Comparison of ENCODE assay signal across 21 cellular contexts in the genomic region with DNA sequence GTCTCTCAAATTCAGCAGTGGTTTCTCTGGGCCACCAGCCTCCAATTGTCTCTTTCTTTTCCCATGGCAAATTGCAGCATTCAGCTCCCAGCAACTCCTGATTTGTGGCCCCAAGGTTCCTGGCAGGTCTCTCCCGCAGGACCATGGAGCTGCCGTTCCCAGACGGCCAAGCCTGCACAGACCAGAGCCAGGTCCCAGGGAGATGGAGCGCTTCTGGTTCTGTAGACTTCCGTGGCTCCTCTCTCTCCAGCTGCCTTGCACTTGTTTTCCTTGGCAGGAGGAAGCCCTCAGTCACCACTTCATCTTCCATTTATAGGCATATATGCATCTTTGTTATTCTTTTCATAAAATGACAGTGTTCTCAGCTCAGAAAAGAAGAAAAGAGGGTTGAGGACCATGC. TPM values are rescaled to one million over a fixed set of nuclear protein-coding genes. Genes with fewer than 3 reads are reported as not detected.
A peak's percentile ranks its signal among the peaks of the same experiment; 100 is the strongest.
DNase-seq lines count a peak whose midpoint lies in the region; ATAC-seq and TF ChIP-seq lines count a peak whose summit lies in the region.
"Had no signal": no experiment of that assay in that cellular context is flagged by ENCODE, and none has a peak within 500 bp of the region (broad histone marks: within the 10 kb centered on the region; RNA-seq: fewer than 3 reads in every experiment).

No MANE protein-coding gene starts in this region.

- H3K27ac ChIP-seq in ascending aorta, result peak overlapping the region; percentile 62 to 66
- H3K27ac ChIP-seq: gastroesophageal sphincter, neural progenitor cell had no signal

- no peaks in the 10 kb centered on the region for H3K36me3 ChIP-seq in ascending aorta
- H3K36me3 ChIP-seq: gastroesophageal sphincter, neural progenitor cell had no signal

- H3K4me1 ChIP-seq in ascending aorta, result peaks cover 0 to 5% of the 10 kb centered on the region in 2 donors
- H3K4me1 ChIP-seq: neural progenitor cell had no signal

- DNase-seq in AG04449 (ENCODE audit: low read depth, low spot score) (peak; percentile 38), ascending aorta (ENCODE audit: low spot score in 2 of 2) (peak in 1 of 2 donors; percentile 71), fibroblast of the aortic adventitia (ENCODE audit: low read depth) (peak; percentile 42), myocyte (ENCODE audit: low read depth) (peak; percentile 11), GM19240 (ENCODE audit: insufficient read length, low spot score) (no peak), T-helper 2 cell (no peak)
- no peak for DNase-seq in activated CD4-positive, alpha-beta T cell treated with anti-CD3 and anti-CD28 coated beads, Interleukin-2, amount 50 U/mL, for 1 hour
- DNase-seq: activated CD4-positive, alpha-beta T cell treated with anti-CD3 and anti-CD28 coated beads for 48 hours; GF-D8; midbrain; NCI-H1417 treated with DMSO at 0.1 percent for 48 hours; NCI-H526; stimulated activated CD4-positive, alpha-beta T cell treated with anti-CD3 and anti-CD28 coated beads, Interleukin-12 subunit alpha, Interleukin-12 subunit beta, amount 100 ng/mL, for 4 hours had no signal

- TF ChIP-seq CTCF in AG04449 (IDR thresholded peaks at IDR 0.05; ENCODE audit: insufficient read depth, low read length, missing control alignments), result no peak
- no peak for TF ChIP-seq CTCF in ascending aorta (IDR thresholded peaks at IDR 0.05)
- no peak for TF ChIP-seq CTCF in fibroblast of the aortic adventitia (IDR thresholded peaks at IDR 0.05; ENCODE audit: insufficient read depth, low read length)

- no peak overlapping the region for H3K4me3 ChIP-seq in AG04449 (ENCODE audit: low read depth, low read length)
- H3K4me3 ChIP-seq in ascending aorta, result no peak overlapping the region
- H3K4me3 ChIP-seq in fibroblast of the aortic adventitia (ENCODE audit: low read depth, low read length), result no peak overlapping the region
- H3K4me3 ChIP-seq: gastroesophageal sphincter, neural progenitor cell had no signal

- no peak for ATAC-seq in GM21576 (IDR thresholded peaks at IDR 0.05; ENCODE audit: unreplicated experiment)
- ATAC-seq: activated T-helper 17 cell treated with anti-CD3 and anti-CD28 coated beads, Interleukin-2, amount 50 U/mL, for 72 hours; gastroesophageal sphincter had no signal

- intact Hi-C loops in ascending aorta (cut with DNase I), result no loop called here

- CTCF ChIA-PET in AG04449 (lab: Yijun Ruan, JAX), result interaction anchor here (0.8 to 1.6 kb wide), 2 partner anchors 11 to 20 kb away, joined by 3 read pairs; no protein-coding TSS in a partner anchor

- H3K9me3 ChIP-seq in ascending aorta, result no peaks in the 10 kb centered on the region
- H3K9me3 ChIP-seq: gastroesophageal sphincter had no signal

- POLR2A ChIA-PET in AG04449 (lab: Yijun Ruan, JAX), result interaction anchor here (1.1 kb wide), 1 partner anchor 144 kb away, joined by 3 read pairs; no protein-coding TSS in a partner anchor

- H3K27me3 ChIP-seq in ascending aorta, result no peaks in the 10 kb centered on the region
- H3K27me3 ChIP-seq: gastroesophageal sphincter, neural progenitor cell had no signal

RNA-seq across cellular contexts. Expression of gene TNP1, which starts 21.7 kb away (rescaled TPM):
- total RNA-seq in ascending aorta (not detected), fibroblast of the aortic adventitia (ENCODE audit: low replicate concordance) (not detected in 2 replicates), myocyte (not detected in 2 replicates)
- polyA plus RNA-seq in myocyte (2012), result not detected
- total RNA-seq: A673; activated T-helper 17 cell treated with anti-CD3 and anti-CD28 coated beads, Interleukin-2, amount 50 U/mL, for 72 hours; bronchial epithelial cell; gastroesophageal sphincter; LHCN-M2; subcutaneous adipose tissue had no signal

Comparison
In these comparisons a context has a peak if more than half of its experiments do, and no peak if none do; other contexts are left out.
1. DNase-seq: peak in AG04449 (single experiment), fibroblast of the aortic adventitia (single experiment) and myocyte (single experiment); none in GM19240 (single experiment), T-helper 2 cell (0 of 5) and activated CD4-positive, alpha-beta T cell treated with anti-CD3 and anti-CD28 coated beads, Interleukin-2, amount 50 U/mL, for 1 hour (single experiment).